ENCODE assay signal across 1 cellular context in genomic region chr16:9007177-9007794, GRCh38.
TF ChIP-seq lines count a peak whose summit lies in the region.

No MANE protein-coding gene starts in this region.

TF ChIP-seq in K562, 482 proteins besides CTCF, POLR2A, EP300 and RAD21 (continued from another document):
- no peak for TF ChIP-seq PCBP2 (IDR thresholded peaks at IDR 0.05; ENCODE audit: low read depth, low read length, poor library complexity, severe bottlenecking)
- TF ChIP-seq ZNF212 (CRISPR knock-in tag; IDR thresholded peaks at IDR 0.05), result no peak
- no peak for TF ChIP-seq ZNF592 (IDR thresholded peaks at IDR 0.05)
- no peak for TF ChIP-seq HSF4 (CRISPR knock-in tag; IDR thresholded peaks at IDR 0.05; ENCODE audit: borderline replicate concordance)
- no peak for TF ChIP-seq CREB3L1 (IDR thresholded peaks at IDR 0.05; ENCODE audit: borderline replicate concordance, low read depth)
- peak; percentile 89 for TF ChIP-seq CREM (IDR thresholded peaks at IDR 0.05; ENCODE audit: low read depth)
- TF ChIP-seq TBL1XR1 (IDR thresholded peaks at IDR 0.05; ENCODE audit: low read length in 2 of 2), result peak in 1 of 2 experiments; percentile 26; a peak in 1 of 4 replicates
- TF ChIP-seq CTBP1 (IDR thresholded peaks at IDR 0.05; ENCODE audit: borderline replicate concordance), result 0 out of 2 replicates have a peak, but pooled peaks have one; percentile 16
- no peak for TF ChIP-seq KLF13 (tag; IDR thresholded peaks at IDR 0.05; ENCODE audit: borderline replicate concordance, low read depth)
- TF ChIP-seq NFE2L1 (tag; IDR thresholded peaks at IDR 0.05; ENCODE audit: borderline replicate concordance, low read depth), result no peak
TF ChIP-seq in K562: peak in this region for 20.
